In genomic region chr10:4991463-4991862, GRCh38 we compare ENCODE assay signal across 3 cellular contexts. TPM values are rescaled to one million over a fixed set of nuclear protein-coding genes. Genes with fewer than 3 reads are reported as not detected.
"Had no signal": no experiment of that assay in that cellular context is flagged by ENCODE, and none has a peak within 500 bp of the region (broad histone marks: within the 10 kb centered on the region; RNA-seq: fewer than 3 reads in every experiment).

No MANE protein-coding gene starts in this region.

RNA-seq across cellular contexts. Expression of gene AKR1C2, which starts 12.2 kb away (rescaled TPM):
- total RNA-seq: OCI-LY7, SK-MEL-5 had no signal
- polyA plus RNA-seq: SK-N-SH had no signal

RNA-seq across cellular contexts. Expression of gene AKR1C1, which starts 28.2 kb away (rescaled TPM):
- total RNA-seq: OCI-LY7 had no signal
